In genomic region chr9:94721754-94722153, GRCh38 we compare ENCODE assay signal across 22 cellular contexts.
"Had no signal": no experiment of that assay in that cellular context is flagged by ENCODE, and none has a peak within 500 bp of the region (broad histone marks: within the 10 kb centered on the region; RNA-seq: fewer than 3 reads in every experiment).

No MANE protein-coding gene starts in this region.

- H3K27ac ChIP-seq: colonic mucosa, gastroesophageal sphincter, right atrium auricular region, stomach, suprapubic skin had no signal

- H3K4me1 Mint-ChIP-seq: activated CD4-positive, alpha-beta T cell treated with anti-CD3 and anti-CD28 coated beads for 36 hours; memory B cell had no signal

- H3K27me3 Mint-ChIP-seq: memory B cell had no signal

- DNase-seq: activated CD4-positive, alpha-beta T cell treated with anti-CD3 and anti-CD28 coated beads for 36 hours; activated CD4-positive, CD25-positive, alpha-beta regulatory T cell; activated naive CD4-positive, alpha-beta T cell; activated T-cell treated with anti-CD3 and anti-CD28 coated beads for 4 hours; activated T-cell treated with anti-CD3 and anti-CD28 coated beads, Interleukin-2, amount 50 U/mL, for 72 hours; colonic mucosa; effector memory CD4-positive, alpha-beta T cell; erythroblast; kidney; midbrain; naive thymus-derived CD4-positive, alpha-beta T cell; stimulated activated CD4-positive, alpha-beta T cell treated with anti-CD3 and anti-CD28 coated beads, Interleukin-15, amount 100 ng/mL, for 24 hours; stimulated activated CD4-positive, alpha-beta T cell treated with anti-CD3 and anti-CD28 coated beads, Interleukin-2, amount 100 ng/mL, for 24 hours; stimulated activated naive B cell treated with anti-CD40 and anti-IgM and Interleukin-4, amounts not matched to agents 10 μg/mL and 1 μg/mL and 100 μg/mL, for 72 hours; stomach had no signal

- H3K4me3 ChIP-seq: colonic mucosa, gastroesophageal sphincter, right atrium auricular region, stomach, suprapubic skin, tibial nerve had no signal

- H3K4me1 ChIP-seq: colonic mucosa had no signal

- H3K36me3 ChIP-seq: colonic mucosa, gastroesophageal sphincter, right atrium auricular region, stomach, suprapubic skin, tibial nerve had no signal

- H3K9me3 ChIP-seq: colonic mucosa, gastroesophageal sphincter, right atrium auricular region, stomach, suprapubic skin, tibial nerve had no signal

- H3K36me3 Mint-ChIP-seq: naive thymus-derived CD4-positive, alpha-beta T cell; stimulated activated naive B cell treated with anti-CD40 and anti-IgM and Interleukin-4, amounts not matched to agents 10 μg/mL and 1 μg/mL and 100 μg/mL, for 72 hours had no signal

- H3K4me3 Mint-ChIP-seq: activated CD4-positive, alpha-beta T cell treated with anti-CD3 and anti-CD28 coated beads for 36 hours; activated naive CD8-positive, alpha-beta T cell; activated T-cell treated with anti-CD3 and anti-CD28 coated beads, Interleukin-2, amount 50 U/mL, for 72 hours; memory B cell; naive thymus-derived CD4-positive, alpha-beta T cell; neural crest cell; stimulated activated naive B cell treated with anti-CD40 and anti-IgM and Interleukin-4, amounts not matched to agents 10 μg/mL and 1 μg/mL and 100 μg/mL, for 72 hours had no signal

- ATAC-seq: activated CD4-positive, alpha-beta T cell treated with anti-CD3 and anti-CD28 coated beads for 36 hours; activated T-cell treated with anti-CD3 and anti-CD28 coated beads, Interleukin-2, amount 50 U/mL, for 72 hours; gastroesophageal sphincter; naive thymus-derived CD4-positive, alpha-beta T cell; stimulated activated naive B cell treated with anti-CD40 and anti-IgM and Interleukin-4, amounts not matched to agents 10 μg/mL and 1 μg/mL and 100 μg/mL, for 72 hours had no signal

- H3K27ac Mint-ChIP-seq: activated CD4-positive, alpha-beta T cell treated with anti-CD3 and anti-CD28 coated beads for 36 hours; activated naive CD8-positive, alpha-beta T cell; activated T-cell treated with anti-CD3 and anti-CD28 coated beads, Interleukin-2, amount 50 U/mL, for 72 hours; memory B cell; naive thymus-derived CD4-positive, alpha-beta T cell had no signal

- H3K27me3 ChIP-seq: colonic mucosa, gastroesophageal sphincter, right atrium auricular region, stomach, suprapubic skin, tibial nerve had no signal
